1 cellular context compared by ENCODE assay signal in the genomic region with DNA sequence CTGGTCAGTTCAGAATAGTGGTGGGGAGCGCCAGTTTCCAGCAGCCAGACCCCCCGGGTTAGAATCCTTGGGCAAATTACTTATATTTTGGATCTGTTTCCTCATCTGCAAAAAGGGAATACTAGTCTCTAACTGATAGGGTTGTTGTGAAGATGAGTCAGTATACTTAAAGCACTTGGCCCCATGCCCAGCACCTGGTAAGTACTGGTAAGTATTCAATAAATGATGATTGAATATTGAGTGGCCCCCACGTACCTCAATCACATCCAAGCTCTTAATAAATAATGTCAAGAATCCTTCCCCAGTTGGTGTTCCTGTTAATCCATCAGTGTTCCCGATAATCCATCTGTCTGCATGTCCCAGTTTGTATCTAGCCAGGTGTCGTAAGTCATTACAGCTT.
TF ChIP-seq lines count a peak whose summit lies in the region.

No MANE protein-coding gene starts in this region.

TF ChIP-seq in K562, 482 proteins besides CTCF, POLR2A, EP300 and RAD21:
- TF ChIP-seq NFIC (IDR thresholded peaks at IDR 0.05) (peak; percentile 83), MEIS2 (IDR thresholded peaks at IDR 0.05; ENCODE audit: partially characterized antibody) (peak; percentile 31), TAL1 (IDR thresholded peaks at IDR 0.05) (no peak), NCOR1 (IDR thresholded peaks at IDR 0.05) (no peak), ZC3H4 (CRISPR knock-in tag; IDR thresholded peaks at IDR 0.05; ENCODE audit: borderline replicate concordance) (no peak), SMARCA4 (IDR thresholded peaks at IDR 0.05) (no peak), BHLHE40 (IDR thresholded peaks at IDR 0.05; ENCODE audit: low read length) (no peak), FOSL1 (tag; conservative IDR thresholded peaks at IDR 0.05) (peak; percentile 60), ESRRA (IDR thresholded peaks at IDR 0.05; ENCODE audit: borderline replicate concordance, low read depth) (no peak), BRD4 (IDR thresholded peaks at IDR 0.05) (no peak), BMI1 (IDR thresholded peaks at IDR 0.05; ENCODE audit: low read length) (no peak), CBFA2T3 (IDR thresholded peaks at IDR 0.05) (0 out of 2 replicates have a peak, but pooled peaks have one; percentile 6), YBX1 (IDR thresholded peaks at IDR 0.05) (no peak), DPF2 (IDR thresholded peaks at IDR 0.05) (0 out of 2 replicates have a peak, but pooled peaks have one; percentile 18), KLF13 (tag; IDR thresholded peaks at IDR 0.05; ENCODE audit: borderline replicate concordance, low read depth) (no peak), JUND (IDR thresholded peaks at IDR 0.05; ENCODE audit: borderline replicate concordance, low read depth, low read length) (no peak), JUND (tag; IDR thresholded peaks at IDR 0.05; ENCODE audit: borderline replicate concordance, low read depth, low read length) (0 out of 3 replicates have a peak, but pooled peaks have one; percentile 9), ZNF121 (CRISPR knock-in tag; conservative IDR thresholded peaks at IDR 0.05) (no peak), MXI1 (IDR thresholded peaks at IDR 0.05; ENCODE audit: low read depth, low read length) (no peak), GATAD2B (IDR thresholded peaks at IDR 0.05; ENCODE audit: borderline replicate concordance) (no peak), GABPA (tag; conservative IDR thresholded peaks at IDR 0.05; ENCODE audit: low read depth) (no peak), ZNF717 (CRISPR knock-in tag; IDR thresholded peaks at IDR 0.05) (no peak), TCFL5 (CRISPR knock-in tag; conservative IDR thresholded peaks at IDR 0.05) (no peak), PML (IDR thresholded peaks at IDR 0.05; ENCODE audit: low read length) (no peak), ZFPM2 (CRISPR knock-in tag; IDR thresholded peaks at IDR 0.05) (no peak), ZNF57 (CRISPR knock-in tag; IDR thresholded peaks at IDR 0.05) (no peak)
- TF ChIP-seq, protein P1, sequence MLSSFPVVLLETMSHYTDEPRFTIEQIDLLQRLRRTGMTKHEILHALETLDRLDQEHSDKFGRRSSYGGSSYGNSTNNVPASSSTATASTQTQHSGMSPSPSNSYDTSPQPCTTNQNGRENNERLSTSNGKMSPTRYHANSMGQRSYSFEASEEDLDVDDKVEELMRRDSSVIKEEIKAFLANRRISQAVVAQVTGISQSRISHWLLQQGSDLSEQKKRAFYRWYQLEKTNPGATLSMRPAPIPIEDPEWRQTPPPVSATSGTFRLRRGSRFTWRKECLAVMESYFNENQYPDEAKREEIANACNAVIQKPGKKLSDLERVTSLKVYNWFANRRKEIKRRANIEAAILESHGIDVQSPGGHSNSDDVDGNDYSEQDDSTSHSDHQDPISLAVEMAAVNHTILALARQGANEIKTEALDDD (IDR thresholded peaks at IDR 0.05), result 0 out of 2 replicates have a peak, but pooled peaks have one; percentile 22
- TF ChIP-seq, protein P2, sequence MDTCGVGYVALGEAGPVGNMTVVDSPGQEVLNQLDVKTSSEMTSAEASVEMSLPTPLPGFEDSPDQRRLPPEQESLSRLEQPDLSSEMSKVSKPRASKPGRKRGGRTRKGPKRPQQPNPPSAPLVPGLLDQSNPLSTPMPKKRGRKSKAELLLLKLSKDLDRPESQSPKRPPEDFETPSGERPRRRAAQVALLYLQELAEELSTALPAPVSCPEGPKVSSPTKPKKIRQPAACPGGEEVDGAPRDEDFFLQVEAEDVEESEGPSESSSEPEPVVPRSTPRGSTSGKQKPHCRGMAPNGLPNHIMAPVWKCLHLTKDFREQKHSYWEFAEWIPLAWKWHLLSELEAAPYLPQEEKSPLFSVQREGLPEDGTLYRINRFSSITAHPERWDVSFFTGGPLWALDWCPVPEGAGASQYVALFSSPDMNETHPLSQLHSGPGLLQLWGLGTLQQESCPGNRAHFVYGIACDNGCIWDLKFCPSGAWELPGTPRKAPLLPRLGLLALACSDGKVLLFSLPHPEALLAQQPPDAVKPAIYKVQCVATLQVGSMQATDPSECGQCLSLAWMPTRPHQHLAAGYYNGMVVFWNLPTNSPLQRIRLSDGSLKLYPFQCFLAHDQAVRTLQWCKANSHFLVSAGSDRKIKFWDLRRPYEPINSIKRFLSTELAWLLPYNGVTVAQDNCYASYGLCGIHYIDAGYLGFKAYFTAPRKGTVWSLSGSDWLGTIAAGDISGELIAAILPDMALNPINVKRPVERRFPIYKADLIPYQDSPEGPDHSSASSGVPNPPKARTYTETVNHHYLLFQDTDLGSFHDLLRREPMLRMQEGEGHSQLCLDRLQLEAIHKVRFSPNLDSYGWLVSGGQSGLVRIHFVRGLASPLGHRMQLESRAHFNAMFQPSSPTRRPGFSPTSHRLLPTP (IDR thresholded peaks at IDR 0.05; ENCODE audit: borderline replicate concordance, extremely low read depth, insufficient read length), result no peak
- TF ChIP-seq, protein P3, sequence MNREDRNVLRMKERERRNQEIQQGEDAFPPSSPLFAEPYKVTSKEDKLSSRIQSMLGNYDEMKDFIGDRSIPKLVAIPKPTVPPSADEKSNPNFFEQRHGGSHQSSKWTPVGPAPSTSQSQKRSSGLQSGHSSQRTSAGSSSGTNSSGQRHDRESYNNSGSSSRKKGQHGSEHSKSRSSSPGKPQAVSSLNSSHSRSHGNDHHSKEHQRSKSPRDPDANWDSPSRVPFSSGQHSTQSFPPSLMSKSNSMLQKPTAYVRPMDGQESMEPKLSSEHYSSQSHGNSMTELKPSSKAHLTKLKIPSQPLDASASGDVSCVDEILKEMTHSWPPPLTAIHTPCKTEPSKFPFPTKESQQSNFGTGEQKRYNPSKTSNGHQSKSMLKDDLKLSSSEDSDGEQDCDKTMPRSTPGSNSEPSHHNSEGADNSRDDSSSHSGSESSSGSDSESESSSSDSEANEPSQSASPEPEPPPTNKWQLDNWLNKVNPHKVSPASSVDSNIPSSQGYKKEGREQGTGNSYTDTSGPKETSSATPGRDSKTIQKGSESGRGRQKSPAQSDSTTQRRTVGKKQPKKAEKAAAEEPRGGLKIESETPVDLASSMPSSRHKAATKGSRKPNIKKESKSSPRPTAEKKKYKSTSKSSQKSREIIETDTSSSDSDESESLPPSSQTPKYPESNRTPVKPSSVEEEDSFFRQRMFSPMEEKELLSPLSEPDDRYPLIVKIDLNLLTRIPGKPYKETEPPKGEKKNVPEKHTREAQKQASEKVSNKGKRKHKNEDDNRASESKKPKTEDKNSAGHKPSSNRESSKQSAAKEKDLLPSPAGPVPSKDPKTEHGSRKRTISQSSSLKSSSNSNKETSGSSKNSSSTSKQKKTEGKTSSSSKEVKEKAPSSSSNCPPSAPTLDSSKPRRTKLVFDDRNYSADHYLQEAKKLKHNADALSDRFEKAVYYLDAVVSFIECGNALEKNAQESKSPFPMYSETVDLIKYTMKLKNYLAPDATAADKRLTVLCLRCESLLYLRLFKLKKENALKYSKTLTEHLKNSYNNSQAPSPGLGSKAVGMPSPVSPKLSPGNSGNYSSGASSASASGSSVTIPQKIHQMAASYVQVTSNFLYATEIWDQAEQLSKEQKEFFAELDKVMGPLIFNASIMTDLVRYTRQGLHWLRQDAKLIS (CRISPR knock-in tag; IDR thresholded peaks at IDR 0.05), result no peak
- TF ChIP-seq, protein P4, sequence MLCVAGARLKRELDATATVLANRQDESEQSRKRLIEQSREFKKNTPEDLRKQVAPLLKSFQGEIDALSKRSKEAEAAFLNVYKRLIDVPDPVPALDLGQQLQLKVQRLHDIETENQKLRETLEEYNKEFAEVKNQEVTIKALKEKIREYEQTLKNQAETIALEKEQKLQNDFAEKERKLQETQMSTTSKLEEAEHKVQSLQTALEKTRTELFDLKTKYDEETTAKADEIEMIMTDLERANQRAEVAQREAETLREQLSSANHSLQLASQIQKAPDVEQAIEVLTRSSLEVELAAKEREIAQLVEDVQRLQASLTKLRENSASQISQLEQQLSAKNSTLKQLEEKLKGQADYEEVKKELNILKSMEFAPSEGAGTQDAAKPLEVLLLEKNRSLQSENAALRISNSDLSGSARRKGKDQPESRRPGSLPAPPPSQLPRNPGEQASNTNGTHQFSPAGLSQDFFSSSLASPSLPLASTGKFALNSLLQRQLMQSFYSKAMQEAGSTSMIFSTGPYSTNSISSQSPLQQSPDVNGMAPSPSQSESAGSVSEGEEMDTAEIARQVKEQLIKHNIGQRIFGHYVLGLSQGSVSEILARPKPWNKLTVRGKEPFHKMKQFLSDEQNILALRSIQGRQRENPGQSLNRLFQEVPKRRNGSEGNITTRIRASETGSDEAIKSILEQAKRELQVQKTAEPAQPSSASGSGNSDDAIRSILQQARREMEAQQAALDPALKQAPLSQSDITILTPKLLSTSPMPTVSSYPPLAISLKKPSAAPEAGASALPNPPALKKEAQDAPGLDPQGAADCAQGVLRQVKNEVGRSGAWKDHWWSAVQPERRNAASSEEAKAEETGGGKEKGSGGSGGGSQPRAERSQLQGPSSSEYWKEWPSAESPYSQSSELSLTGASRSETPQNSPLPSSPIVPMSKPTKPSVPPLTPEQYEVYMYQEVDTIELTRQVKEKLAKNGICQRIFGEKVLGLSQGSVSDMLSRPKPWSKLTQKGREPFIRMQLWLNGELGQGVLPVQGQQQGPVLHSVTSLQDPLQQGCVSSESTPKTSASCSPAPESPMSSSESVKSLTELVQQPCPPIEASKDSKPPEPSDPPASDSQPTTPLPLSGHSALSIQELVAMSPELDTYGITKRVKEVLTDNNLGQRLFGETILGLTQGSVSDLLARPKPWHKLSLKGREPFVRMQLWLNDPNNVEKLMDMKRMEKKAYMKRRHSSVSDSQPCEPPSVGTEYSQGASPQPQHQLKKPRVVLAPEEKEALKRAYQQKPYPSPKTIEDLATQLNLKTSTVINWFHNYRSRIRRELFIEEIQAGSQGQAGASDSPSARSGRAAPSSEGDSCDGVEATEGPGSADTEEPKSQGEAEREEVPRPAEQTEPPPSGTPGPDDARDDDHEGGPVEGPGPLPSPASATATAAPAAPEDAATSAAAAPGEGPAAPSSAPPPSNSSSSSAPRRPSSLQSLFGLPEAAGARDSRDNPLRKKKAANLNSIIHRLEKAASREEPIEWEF (CRISPR knock-in tag; IDR thresholded peaks at IDR 0.05), result peak; percentile 65; the same call in 1 of the 2 replicates
- TF ChIP-seq, protein P5, sequence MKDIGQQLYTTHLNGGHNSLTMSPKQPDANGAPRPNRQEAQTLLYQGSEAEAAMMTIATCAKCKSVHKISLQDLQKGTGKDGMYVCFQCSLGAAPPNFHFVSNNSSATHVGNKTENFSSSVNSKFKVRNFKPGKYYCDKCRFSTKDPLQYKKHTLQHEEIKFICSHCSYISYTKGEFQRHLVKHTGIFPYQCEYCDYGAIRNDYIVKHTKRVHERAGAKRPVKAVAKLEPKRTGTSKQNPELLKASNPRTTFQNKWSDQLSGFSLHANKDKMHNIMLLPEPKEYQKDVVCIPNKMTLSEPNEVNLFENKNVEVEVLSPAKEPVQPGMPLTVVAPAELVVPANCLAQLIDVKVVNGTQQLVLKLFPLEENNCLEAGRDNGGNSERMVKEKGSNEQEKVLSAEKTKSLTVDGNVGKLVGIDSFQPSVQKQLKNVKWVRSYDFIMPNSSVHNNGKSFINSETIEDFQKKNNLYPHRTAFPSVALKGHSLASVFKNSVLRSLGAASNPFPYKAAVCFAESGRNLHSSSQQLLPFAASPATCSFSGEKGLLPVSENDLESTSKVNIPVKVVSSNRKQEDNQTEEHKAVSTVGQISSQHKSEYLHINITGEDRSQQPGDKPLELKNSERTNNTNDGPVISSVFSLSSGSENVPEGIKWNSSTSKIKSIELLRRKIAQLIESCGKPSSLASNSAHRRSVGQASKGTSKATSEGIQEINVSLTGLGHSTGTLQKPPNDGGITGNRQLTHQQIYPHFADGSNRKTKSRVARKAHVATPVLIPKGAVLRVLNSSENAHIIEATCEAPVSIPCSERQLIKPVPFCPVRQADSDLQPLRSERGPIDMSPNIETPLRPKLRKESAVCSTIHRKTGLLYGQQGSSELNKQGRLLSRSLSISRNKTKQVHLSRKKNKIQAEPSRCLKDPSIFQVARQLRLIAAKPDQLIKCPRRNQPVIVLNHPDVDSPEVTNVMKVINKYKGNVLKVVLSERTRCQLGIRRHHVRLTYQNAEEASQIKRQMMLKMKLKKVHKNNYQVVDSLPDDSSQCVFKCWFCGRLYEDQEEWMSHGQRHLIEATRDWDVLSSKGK (CRISPR knock-in tag; IDR thresholded peaks at IDR 0.05), result no peak
- TF ChIP-seq, protein P6, sequence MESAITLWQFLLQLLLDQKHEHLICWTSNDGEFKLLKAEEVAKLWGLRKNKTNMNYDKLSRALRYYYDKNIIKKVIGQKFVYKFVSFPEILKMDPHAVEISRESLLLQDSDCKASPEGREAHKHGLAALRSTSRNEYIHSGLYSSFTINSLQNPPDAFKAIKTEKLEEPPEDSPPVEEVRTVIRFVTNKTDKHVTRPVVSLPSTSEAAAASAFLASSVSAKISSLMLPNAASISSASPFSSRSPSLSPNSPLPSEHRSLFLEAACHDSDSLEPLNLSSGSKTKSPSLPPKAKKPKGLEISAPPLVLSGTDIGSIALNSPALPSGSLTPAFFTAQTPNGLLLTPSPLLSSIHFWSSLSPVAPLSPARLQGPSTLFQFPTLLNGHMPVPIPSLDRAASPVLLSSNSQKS (CRISPR knock-in tag; IDR thresholded peaks at IDR 0.05), result no peak
